In genomic region chr10:79138449-79139123, GRCh38 we compare ENCODE assay signal across 8 cellular contexts.
DNase-seq lines count a peak whose midpoint lies in the region; ATAC-seq, FAIRE-seq and TF ChIP-seq lines count a peak whose summit lies in the region.

No MANE protein-coding gene starts in this region.

- CTCF ChIA-PET in CD8-positive, alpha-beta T cell (lab: Charles Lee): interaction anchor here (0.6 to 1.8 kb wide), 2 partner anchors 10 to 25 kb away, joined by 3 to 6 read pairs; no protein-coding TSS in a partner anchor

- no peak for FAIRE-seq in GM12891 (lab: Jason Lieb, UNC)

- no peaks in the 10 kb centered on the region for H3K27me3 Mint-ChIP-seq in CD8-positive, alpha-beta T cell (ENCODE audit: low read depth)
- peaks cover 20% of the 10 kb centered on the region for H3K27me3 Mint-ChIP-seq in glutamatergic neuron (ENCODE audit: unreplicated experiment)

- TF ChIP-seq EP300 in sigmoid colon (IDR thresholded peaks at IDR 0.05): no peak

- no peaks in the 10 kb centered on the region for H3K9me3 ChIP-seq in CD8-positive, alpha-beta T cell (ENCODE audit: low read length)
- H3K9me3 ChIP-seq in SJCRH30 (replicated peaks): no peaks in the 10 kb centered on the region
- H3K9me3 ChIP-seq in sigmoid colon: no peaks in the 10 kb centered on the region

- H3K36me3 Mint-ChIP-seq in CD8-positive, alpha-beta T cell: peaks cover 4% of the 10 kb centered on the region
- no peaks in the 10 kb centered on the region for H3K36me3 Mint-ChIP-seq in glutamatergic neuron (ENCODE audit: unreplicated experiment)

- peak overlapping the region; percentile 73 for H3K4me3 Mint-ChIP-seq in CD8-positive, alpha-beta T cell
- peak overlapping the region; percentile 32 for H3K4me3 Mint-ChIP-seq in glutamatergic neuron (ENCODE audit: unreplicated experiment)

- peaks cover 65% of the 10 kb centered on the region for H3K4me1 Mint-ChIP-seq in CD8-positive, alpha-beta T cell (ENCODE audit: low read depth)
- peaks cover 44% of the 10 kb centered on the region for H3K4me1 Mint-ChIP-seq in glutamatergic neuron (ENCODE audit: low read depth, unreplicated experiment)

- no peaks in the 10 kb centered on the region for H3K36me3 ChIP-seq in CD8-positive, alpha-beta T cell (ENCODE audit: insufficient read depth, low read length)
- peaks cover 7% of the 10 kb centered on the region for H3K36me3 ChIP-seq in SJCRH30
- peaks cover 0 to 22% (median 15%) of the 10 kb centered on the region in 4 donors for H3K36me3 ChIP-seq in sigmoid colon

- no peaks in the 10 kb centered on the region for H3K27me3 ChIP-seq in CD8-positive, alpha-beta T cell (ENCODE audit: insufficient read depth, low read length)
- no peaks in the 10 kb centered on the region for H3K27me3 ChIP-seq in SJCRH30
- no peaks in the 10 kb centered on the region for H3K27me3 ChIP-seq in sigmoid colon

- no peak for TF ChIP-seq POLR2A in sigmoid colon (IDR thresholded peaks at IDR 0.05)
- no peak for TF ChIP-seq POLR2A in GM12891 (IDR thresholded peaks at IDR 0.05; ENCODE audit: low read depth, low read length)

- TF ChIP-seq CTCF in CD8-positive, alpha-beta T cell (IDR thresholded peaks at IDR 0.05): no peak
- TF ChIP-seq CTCF in glutamatergic neuron (IDR thresholded peaks at IDR 0.05; ENCODE audit: partially characterized antibody, unreplicated experiment) (no peak), sigmoid colon (IDR thresholded peaks at IDR 0.05) (no peak)

- peak overlapping the region; percentile 40 for H3K4me3 ChIP-seq in CD8-positive, alpha-beta T cell (ENCODE audit: low read depth, low read length)
- H3K4me3 ChIP-seq in SJCRH30: no peak overlapping the region
- H3K4me3 ChIP-seq in sigmoid colon: no peak overlapping the region

- WGBS in sigmoid colon, 2 donors: 81 to 84% methylated on average over 5 of the region's 5 CpGs

- H3K27ac Mint-ChIP-seq in CD8-positive, alpha-beta T cell: peak overlapping the region; percentile 89
- H3K27ac Mint-ChIP-seq in glutamatergic neuron (ENCODE audit: unreplicated experiment): peak overlapping the region; percentile 69

- DNase-seq in CD8-positive, alpha-beta T cell: no peak
- DNase-seq in SJCRH30 (no peak), glutamatergic neuron (no peak), sigmoid colon (no peak), GM12891 (ENCODE audit: insufficient read length, low spot score) (no peak), DMS153 (lab: John Stamatoyannopoulos, UW) (no peak), NCI-H1417 (lab: John Stamatoyannopoulos, UW) (no peak), NCI-H526 treated with DMSO at 0.1 percent for 48 hours (lab: John Stamatoyannopoulos, UW) (no peak)

- H3K27ac ChIP-seq in CD8-positive, alpha-beta T cell (ENCODE audit: low read depth, low read length): no peak overlapping the region
- H3K27ac ChIP-seq in SJCRH30: peak overlapping the region; percentile 76
- peak overlapping the region; percentile 71 to 92 (median 85) for H3K27ac ChIP-seq in sigmoid colon

- POLR2A ChIA-PET in CD8-positive, alpha-beta T cell (lab: Charles Lee): interaction anchor here (0.5 kb wide), 1 partner anchor 892 kb away, joined by 3 read pairs; no protein-coding TSS in a partner anchor

- H3K4me1 ChIP-seq in CD8-positive, alpha-beta T cell (ENCODE audit: insufficient read depth, low read length): peaks cover 49% of the 10 kb centered on the region
- H3K4me1 ChIP-seq in SJCRH30 (peaks cover 43% of the 10 kb centered on the region), sigmoid colon (peaks cover 0 to 99% (median 79%) of the 10 kb centered on the region in 4 donors)

- no peaks in the 10 kb centered on the region for H3K9me3 Mint-ChIP-seq in CD8-positive, alpha-beta T cell
- H3K9me3 Mint-ChIP-seq in glutamatergic neuron (ENCODE audit: unreplicated experiment): peaks cover 27% of the 10 kb centered on the region

- no peak for ATAC-seq in CD8-positive, alpha-beta T cell

- intact Hi-C loops in CD8-positive, alpha-beta T cell (cut with DNase I, micrococcal nuclease): loop anchor here in 1 of 2 experiments (5.0 kb wide), 1 partner anchor 66 kb away; no protein-coding TSS in a partner anchor
- intact Hi-C loops in sigmoid colon (cut with DNase I): no loop called here

TF ChIP-seq in GM12891, 5 proteins besides CTCF, POLR2A, EP300 and RAD21:
- TF ChIP-seq PAX5 (IDR thresholded peaks at IDR 0.05; ENCODE audit: insufficient read depth, low read length, severe bottlenecking) (no peak), POU2F2 (IDR thresholded peaks at IDR 0.05; ENCODE audit: low read depth, low read length) (no peak), POLR2AphosphoS5 (IDR thresholded peaks at IDR 0.05; ENCODE audit: low read depth, low read length) (no peak), TAF1 (IDR thresholded peaks at IDR 0.05; ENCODE audit: low read depth, low read length) (no peak), SPI1 (IDR thresholded peaks at IDR 0.05; ENCODE audit: low read depth, low read length) (no peak)
